8 cellular contexts compared by ENCODE assay signal in genomic region chrX:25020391-25021131, GRCh38. TPM values are rescaled to one million over a fixed set of nuclear protein-coding genes. Genes with fewer than 3 reads are reported as not detected.
DNase-seq lines count a peak whose midpoint lies in the region; ATAC-seq and TF ChIP-seq lines count a peak whose summit lies in the region.

No MANE protein-coding gene starts in this region.

- H3K4me3 ChIP-seq in RWPE2 (ENCODE audit: severe bottlenecking), result no peak overlapping the region
- H3K4me3 ChIP-seq in epithelial cell of esophagus (ENCODE audit: low read length), result no peak overlapping the region
- H3K4me3 ChIP-seq in retinal pigment epithelial cell (ENCODE audit: low read length), result no peak overlapping the region

- ATAC-seq in HG02759 (IDR thresholded peaks at IDR 0.05; ENCODE audit: unreplicated experiment) (peak; percentile 72), RWPE2 (ENCODE audit: low read depth) (peak; percentile 44; the same call in 1 of the 3 replicates)

- no peaks in the 10 kb centered on the region for H3K9me3 ChIP-seq in RWPE2 (ENCODE audit: severe bottlenecking)

- peaks cover 61% of the 10 kb centered on the region for H3K27me3 ChIP-seq in RWPE2 (ENCODE audit: insufficient read depth, poor library complexity, severe bottlenecking)

- DNase-seq in NCI-H82 (lab: John Stamatoyannopoulos, UW), result peak; percentile 71
- DNase-seq in NCI-H82 treated with DMSO at 0.1 percent for 48 hours (lab: John Stamatoyannopoulos, UW; ENCODE audit: unreplicated experiment), result no peak
- no peak for DNase-seq in RWPE2 (ENCODE audit: low spot score)
- no peak for DNase-seq in epithelial cell of esophagus (ENCODE audit: low read depth)
- DNase-seq in retinal pigment epithelial cell (ENCODE audit: low read depth), result no peak
- DNase-seq in mucosa of gallbladder (ENCODE audit: low spot score), result no peak
- DNase-seq in RKO (ENCODE audit: low spot score), result no peak

- no peak overlapping the region for H3K27ac ChIP-seq in RWPE2 (ENCODE audit: poor library complexity, severe bottlenecking)

- H3K36me3 ChIP-seq in RWPE2 (ENCODE audit: low read depth), result no peaks in the 10 kb centered on the region

- no peaks in the 10 kb centered on the region for H3K4me1 ChIP-seq in RWPE2 (ENCODE audit: insufficient read depth, poor library complexity, severe bottlenecking)

- peak; percentile 48 for TF ChIP-seq CTCF in RWPE2 (IDR thresholded peaks at IDR 0.05; ENCODE audit: poor library complexity, severe bottlenecking)
- peak; percentile 38 for TF ChIP-seq CTCF in epithelial cell of esophagus (IDR thresholded peaks at IDR 0.05; ENCODE audit: insufficient read depth, low read depth, low read length, missing control alignments)
- TF ChIP-seq CTCF in retinal pigment epithelial cell (conservative IDR thresholded peaks at IDR 0.05; ENCODE audit: low read depth, low read length), result peak; percentile 67

RNA-seq across cellular contexts. Expression of gene ARX, which starts 4.8 kb away (rescaled TPM):
- total RNA-seq in mucosa of gallbladder, result not detected
